Comparison of ENCODE assay signal across 1 cellular context in the genomic region with DNA sequence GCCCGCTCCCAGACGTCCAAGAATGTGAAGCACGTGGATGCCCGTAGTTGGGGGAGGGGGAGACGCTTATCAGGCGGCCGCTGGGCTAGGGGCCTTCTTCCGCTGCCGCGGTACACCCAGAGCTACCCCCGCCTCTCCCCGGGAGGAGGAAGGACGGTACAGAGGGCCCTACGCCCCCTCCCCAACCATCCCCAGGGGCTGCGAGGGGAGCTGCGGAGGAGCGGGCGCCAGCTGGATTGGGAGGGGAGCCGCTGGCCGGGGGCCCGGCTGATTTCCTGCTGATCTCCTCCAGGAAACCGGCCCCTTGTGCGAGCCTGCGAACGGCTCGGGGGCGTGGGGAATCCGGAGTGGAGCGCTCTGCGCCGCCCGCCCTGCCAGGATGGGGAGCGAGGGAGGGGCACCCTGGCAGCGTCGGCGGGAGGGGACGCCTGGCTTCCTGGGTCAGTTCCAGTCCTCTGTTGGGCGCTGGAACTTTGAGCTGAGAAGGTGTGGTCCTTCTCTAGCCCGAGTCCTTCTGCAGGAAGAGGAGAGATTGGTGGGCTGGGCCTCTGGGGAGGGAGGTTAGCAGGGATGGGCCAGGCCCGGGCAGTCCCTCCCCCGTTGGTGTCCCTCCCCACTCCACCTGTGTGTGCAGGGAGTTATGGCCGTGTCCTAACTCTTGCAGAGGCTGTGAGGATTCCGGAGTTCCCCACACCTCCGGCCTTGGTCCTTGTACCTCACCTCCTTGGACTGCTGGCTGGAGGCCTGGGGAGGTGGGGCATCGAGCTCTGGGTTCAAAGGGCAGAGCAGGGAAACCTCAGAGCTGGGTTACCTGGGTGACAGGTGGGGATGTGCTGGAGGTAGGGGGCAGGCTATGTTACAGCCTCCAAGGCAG.
TF ChIP-seq lines count a peak whose summit lies in the region.

No MANE protein-coding gene starts in this region.

TF ChIP-seq in HepG2, 621 proteins besides CTCF, POLR2A, EP300 and RAD21 (continued from another document and continues in another):
- TF ChIP-seq, protein P1, sequence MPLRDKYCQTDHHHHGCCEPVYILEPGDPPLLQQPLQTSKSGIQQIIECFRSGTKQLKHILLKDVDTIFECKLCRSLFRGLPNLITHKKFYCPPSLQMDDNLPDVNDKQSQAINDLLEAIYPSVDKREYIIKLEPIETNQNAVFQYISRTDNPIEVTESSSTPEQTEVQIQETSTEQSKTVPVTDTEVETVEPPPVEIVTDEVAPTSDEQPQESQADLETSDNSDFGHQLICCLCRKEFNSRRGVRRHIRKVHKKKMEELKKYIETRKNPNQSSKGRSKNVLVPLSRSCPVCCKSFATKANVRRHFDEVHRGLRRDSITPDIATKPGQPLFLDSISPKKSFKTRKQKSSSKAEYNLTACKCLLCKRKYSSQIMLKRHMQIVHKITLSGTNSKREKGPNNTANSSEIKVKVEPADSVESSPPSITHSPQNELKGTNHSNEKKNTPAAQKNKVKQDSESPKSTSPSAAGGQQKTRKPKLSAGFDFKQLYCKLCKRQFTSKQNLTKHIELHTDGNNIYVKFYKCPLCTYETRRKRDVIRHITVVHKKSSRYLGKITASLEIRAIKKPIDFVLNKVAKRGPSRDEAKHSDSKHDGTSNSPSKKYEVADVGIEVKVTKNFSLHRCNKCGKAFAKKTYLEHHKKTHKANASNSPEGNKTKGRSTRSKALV (CRISPR knock-in tag; IDR thresholded peaks at IDR 0.05), result no peak
- TF ChIP-seq NR2F6 (IDR thresholded peaks at IDR 0.05) (peak; percentile 38; the same call in 1 of the 2 replicates), NR2F6 (CRISPR knock-in tag; IDR thresholded peaks at IDR 0.05) (peak; percentile 35; the same call in 1 of the 2 replicates), TOE1 (CRISPR knock-in tag; IDR thresholded peaks at IDR 0.05) (0 out of 2 replicates have a peak, but pooled peaks have one; percentile 19), HNRNPK (IDR thresholded peaks at IDR 0.05; ENCODE audit: low read depth, low read length, poor library complexity, severe bottlenecking) (peak; percentile 40), ZNF674 (CRISPR knock-in tag; IDR thresholded peaks at IDR 0.05; ENCODE audit: low read depth) (0 out of 2 replicates have a peak, but pooled peaks have one; percentile 84), SOX5 (CRISPR knock-in tag; IDR thresholded peaks at IDR 0.05; ENCODE audit: borderline replicate concordance) (peak; percentile 46; the same call in 1 of the 2 replicates), PHF21A (CRISPR knock-in tag; IDR thresholded peaks at IDR 0.05) (0 out of 2 replicates have a peak, but pooled peaks have one; percentile 81), ZNF788 (CRISPR knock-in tag; IDR thresholded peaks at IDR 0.05; ENCODE audit: borderline replicate concordance) (peak; percentile 78; the same call in 1 of the 2 replicates), ZNF431 (CRISPR knock-in tag; IDR thresholded peaks at IDR 0.05; ENCODE audit: borderline replicate concordance, low read depth) (peak; percentile 52; the same call in 1 of the 2 replicates), SAFB2 (CRISPR knock-in tag; IDR thresholded peaks at IDR 0.05; ENCODE audit: borderline replicate concordance, low read depth) (peak; percentile 95; the same call in 1 of the 2 replicates), ZC3H13 (CRISPR knock-in tag; IDR thresholded peaks at IDR 0.05) (peak; percentile 89; the same call in 1 of the 2 replicates), SRSF1 (optimal IDR thresholded peaks at IDR 0.05; ENCODE audit: low read depth, low read length) (peak; percentile 80), KAT8 (CRISPR knock-in tag; IDR thresholded peaks at IDR 0.05) (peak; percentile 62; the same call in 1 of the 2 replicates), ZNF761 (CRISPR knock-in tag; conservative IDR thresholded peaks at IDR 0.05) (peak; percentile 81; the same call in 1 of the 2 replicates), ZNF383 (CRISPR knock-in tag; IDR thresholded peaks at IDR 0.05; ENCODE audit: borderline replicate concordance) (peak; percentile 96; the same call in 1 of the 2 replicates), ZNF143 (CRISPR knock-in tag; IDR thresholded peaks at IDR 0.05) (no peak), ZNF841 (CRISPR knock-in tag; IDR thresholded peaks at IDR 0.05; ENCODE audit: borderline replicate concordance) (no peak), EZH2 (conservative IDR thresholded peaks at IDR 0.05; ENCODE audit: low read depth, low read length) (no peak), ZNF572 (CRISPR knock-in tag; IDR thresholded peaks at IDR 0.05) (0 out of 2 replicates have a peak, but pooled peaks have one; percentile 7), PHF20 (CRISPR knock-in tag; IDR thresholded peaks at IDR 0.05) (peak; percentile 49; the same call in 1 of the 2 replicates), GATAD2A (CRISPR knock-in tag; IDR thresholded peaks at IDR 0.05) (peak; percentile 57)
- TF ChIP-seq, protein P2, sequence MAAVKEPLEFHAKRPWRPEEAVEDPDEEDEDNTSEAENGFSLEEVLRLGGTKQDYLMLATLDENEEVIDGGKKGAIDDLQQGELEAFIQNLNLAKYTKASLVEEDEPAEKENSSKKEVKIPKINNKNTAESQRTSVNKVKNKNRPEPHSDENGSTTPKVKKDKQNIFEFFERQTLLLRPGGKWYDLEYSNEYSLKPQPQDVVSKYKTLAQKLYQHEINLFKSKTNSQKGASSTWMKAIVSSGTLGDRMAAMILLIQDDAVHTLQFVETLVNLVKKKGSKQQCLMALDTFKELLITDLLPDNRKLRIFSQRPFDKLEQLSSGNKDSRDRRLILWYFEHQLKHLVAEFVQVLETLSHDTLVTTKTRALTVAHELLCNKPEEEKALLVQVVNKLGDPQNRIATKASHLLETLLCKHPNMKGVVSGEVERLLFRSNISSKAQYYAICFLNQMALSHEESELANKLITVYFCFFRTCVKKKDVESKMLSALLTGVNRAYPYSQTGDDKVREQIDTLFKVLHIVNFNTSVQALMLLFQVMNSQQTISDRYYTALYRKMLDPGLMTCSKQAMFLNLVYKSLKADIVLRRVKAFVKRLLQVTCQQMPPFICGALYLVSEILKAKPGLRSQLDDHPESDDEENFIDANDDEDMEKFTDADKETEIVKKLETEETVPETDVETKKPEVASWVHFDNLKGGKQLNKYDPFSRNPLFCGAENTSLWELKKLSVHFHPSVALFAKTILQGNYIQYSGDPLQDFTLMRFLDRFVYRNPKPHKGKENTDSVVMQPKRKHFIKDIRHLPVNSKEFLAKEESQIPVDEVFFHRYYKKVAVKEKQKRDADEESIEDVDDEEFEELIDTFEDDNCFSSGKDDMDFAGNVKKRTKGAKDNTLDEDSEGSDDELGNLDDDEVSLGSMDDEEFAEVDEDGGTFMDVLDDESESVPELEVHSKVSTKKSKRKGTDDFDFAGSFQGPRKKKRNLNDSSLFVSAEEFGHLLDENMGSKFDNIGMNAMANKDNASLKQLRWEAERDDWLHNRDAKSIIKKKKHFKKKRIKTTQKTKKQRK (IDR thresholded peaks at IDR 0.05; ENCODE audit: low read length), result no peak
- TF ChIP-seq, protein P3, sequence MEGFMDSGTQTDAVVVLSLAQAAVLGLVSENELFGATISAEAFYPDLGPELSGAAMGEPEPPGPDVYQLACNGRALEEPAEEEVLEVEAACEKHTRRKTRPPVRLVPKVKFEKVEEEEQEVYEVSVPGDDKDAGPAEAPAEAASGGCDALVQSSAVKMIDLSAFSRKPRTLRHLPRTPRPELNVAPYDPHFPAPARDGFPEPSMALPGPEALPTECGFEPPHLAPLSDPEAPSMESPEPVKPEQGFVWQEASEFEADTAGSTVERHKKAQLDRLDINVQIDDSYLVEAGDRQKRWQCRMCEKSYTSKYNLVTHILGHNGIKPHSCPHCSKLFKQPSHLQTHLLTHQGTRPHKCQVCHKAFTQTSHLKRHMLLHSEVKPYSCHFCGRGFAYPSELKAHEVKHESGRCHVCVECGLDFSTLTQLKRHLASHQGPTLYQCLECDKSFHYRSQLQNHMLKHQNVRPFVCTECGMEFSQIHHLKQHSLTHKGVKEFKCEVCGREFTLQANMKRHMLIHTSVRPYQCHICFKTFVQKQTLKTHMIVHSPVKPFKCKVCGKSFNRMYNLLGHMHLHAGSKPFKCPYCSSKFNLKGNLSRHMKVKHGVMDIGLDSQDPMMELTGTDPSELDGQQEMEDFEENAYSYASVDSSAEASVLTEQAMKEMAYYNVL (CRISPR knock-in tag; IDR thresholded peaks at IDR 0.05; ENCODE audit: borderline replicate concordance), result peak; percentile 56
- TF ChIP-seq, protein P4, sequence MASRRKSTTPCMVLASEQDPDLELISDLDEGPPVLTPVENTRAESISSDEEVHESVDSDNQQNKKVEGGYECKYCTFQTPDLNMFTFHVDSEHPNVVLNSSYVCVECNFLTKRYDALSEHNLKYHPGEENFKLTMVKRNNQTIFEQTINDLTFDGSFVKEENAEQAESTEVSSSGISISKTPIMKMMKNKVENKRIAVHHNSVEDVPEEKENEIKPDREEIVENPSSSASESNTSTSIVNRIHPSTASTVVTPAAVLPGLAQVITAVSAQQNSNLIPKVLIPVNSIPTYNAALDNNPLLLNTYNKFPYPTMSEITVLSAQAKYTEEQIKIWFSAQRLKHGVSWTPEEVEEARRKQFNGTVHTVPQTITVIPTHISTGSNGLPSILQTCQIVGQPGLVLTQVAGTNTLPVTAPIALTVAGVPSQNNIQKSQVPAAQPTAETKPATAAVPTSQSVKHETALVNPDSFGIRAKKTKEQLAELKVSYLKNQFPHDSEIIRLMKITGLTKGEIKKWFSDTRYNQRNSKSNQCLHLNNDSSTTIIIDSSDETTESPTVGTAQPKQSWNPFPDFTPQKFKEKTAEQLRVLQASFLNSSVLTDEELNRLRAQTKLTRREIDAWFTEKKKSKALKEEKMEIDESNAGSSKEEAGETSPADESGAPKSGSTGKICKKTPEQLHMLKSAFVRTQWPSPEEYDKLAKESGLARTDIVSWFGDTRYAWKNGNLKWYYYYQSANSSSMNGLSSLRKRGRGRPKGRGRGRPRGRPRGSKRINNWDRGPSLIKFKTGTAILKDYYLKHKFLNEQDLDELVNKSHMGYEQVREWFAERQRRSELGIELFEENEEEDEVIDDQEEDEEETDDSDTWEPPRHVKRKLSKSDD (CRISPR knock-in tag; IDR thresholded peaks at IDR 0.05; ENCODE audit: low read depth), result 0 out of 2 replicates have a peak, but pooled peaks have one; percentile 60
- TF ChIP-seq, protein P5, sequence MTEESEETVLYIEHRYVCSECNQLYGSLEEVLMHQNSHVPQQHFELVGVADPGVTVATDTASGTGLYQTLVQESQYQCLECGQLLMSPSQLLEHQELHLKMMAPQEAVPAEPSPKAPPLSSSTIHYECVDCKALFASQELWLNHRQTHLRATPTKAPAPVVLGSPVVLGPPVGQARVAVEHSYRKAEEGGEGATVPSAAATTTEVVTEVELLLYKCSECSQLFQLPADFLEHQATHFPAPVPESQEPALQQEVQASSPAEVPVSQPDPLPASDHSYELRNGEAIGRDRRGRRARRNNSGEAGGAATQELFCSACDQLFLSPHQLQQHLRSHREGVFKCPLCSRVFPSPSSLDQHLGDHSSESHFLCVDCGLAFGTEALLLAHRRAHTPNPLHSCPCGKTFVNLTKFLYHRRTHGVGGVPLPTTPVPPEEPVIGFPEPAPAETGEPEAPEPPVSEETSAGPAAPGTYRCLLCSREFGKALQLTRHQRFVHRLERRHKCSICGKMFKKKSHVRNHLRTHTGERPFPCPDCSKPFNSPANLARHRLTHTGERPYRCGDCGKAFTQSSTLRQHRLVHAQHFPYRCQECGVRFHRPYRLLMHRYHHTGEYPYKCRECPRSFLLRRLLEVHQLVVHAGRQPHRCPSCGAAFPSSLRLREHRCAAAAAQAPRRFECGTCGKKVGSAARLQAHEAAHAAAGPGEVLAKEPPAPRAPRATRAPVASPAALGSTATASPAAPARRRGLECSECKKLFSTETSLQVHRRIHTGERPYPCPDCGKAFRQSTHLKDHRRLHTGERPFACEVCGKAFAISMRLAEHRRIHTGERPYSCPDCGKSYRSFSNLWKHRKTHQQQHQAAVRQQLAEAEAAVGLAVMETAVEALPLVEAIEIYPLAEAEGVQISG (CRISPR knock-in tag; IDR thresholded peaks at IDR 0.05), result peak; percentile 55
- TF ChIP-seq, protein P6, sequence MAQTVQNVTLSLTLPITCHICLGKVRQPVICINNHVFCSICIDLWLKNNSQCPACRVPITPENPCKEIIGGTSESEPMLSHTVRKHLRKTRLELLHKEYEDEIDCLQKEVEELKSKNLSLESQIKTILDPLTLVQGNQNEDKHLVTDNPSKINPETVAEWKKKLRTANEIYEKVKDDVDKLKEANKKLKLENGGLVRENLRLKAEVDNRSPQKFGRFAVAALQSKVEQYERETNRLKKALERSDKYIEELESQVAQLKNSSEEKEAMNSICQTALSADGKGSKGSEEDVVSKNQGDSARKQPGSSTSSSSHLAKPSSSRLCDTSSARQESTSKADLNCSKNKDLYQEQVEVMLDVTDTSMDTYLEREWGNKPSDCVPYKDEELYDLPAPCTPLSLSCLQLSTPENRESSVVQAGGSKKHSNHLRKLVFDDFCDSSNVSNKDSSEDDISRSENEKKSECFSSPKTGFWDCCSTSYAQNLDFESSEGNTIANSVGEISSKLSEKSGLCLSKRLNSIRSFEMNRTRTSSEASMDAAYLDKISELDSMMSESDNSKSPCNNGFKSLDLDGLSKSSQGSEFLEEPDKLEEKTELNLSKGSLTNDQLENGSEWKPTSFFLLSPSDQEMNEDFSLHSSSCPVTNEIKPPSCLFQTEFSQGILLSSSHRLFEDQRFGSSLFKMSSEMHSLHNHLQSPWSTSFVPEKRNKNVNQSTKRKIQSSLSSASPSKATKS (CRISPR knock-in tag; IDR thresholded peaks at IDR 0.05), result no peak
- TF ChIP-seq, protein P7, sequence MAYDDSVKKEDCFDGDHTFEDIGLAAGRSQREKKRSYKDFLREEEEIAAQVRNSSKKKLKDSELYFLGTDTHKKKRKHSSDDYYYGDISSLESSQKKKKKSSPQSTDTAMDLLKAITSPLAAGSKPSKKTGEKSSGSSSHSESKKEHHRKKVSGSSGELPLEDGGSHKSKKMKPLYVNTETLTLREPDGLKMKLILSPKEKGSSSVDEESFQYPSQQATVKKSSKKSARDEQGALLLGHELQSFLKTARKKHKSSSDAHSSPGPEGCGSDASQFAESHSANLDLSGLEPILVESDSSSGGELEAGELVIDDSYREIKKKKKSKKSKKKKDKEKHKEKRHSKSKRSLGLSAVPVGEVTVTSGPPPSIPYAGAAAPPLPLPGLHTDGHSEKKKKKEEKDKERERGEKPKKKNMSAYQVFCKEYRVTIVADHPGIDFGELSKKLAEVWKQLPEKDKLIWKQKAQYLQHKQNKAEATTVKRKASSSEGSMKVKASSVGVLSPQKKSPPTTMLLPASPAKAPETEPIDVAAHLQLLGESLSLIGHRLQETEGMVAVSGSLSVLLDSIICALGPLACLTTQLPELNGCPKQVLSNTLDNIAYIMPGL (CRISPR knock-in tag; IDR thresholded peaks at IDR 0.05; ENCODE audit: borderline replicate concordance in 1 of 2, low read depth in 1 of 2), result peak; percentile 31 to 91; a peak in 3 of 4 replicates
- TF ChIP-seq, protein P8, sequence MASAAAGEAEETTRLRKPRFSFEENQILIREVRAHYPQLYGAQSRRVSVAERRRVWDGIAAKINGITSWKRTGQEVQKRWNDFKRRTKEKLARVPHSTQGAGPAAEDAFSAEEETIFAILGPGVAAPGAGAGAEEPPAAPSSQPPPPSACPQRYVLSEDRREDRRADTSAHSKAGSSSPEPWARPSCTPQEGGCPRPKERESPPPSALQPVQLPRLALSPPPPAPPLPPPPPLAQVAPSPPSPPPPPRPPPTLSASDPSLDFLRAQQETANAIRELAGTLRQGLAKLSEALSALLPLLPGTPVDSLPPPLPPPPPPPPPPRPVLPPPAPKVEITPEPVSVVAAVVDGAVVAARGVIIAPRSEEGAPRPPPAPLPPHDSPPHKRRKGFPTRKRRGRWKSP (CRISPR knock-in tag; IDR thresholded peaks at IDR 0.05), result peak; percentile 75; the same call in 1 of the 2 replicates
- TF ChIP-seq, protein P9, sequence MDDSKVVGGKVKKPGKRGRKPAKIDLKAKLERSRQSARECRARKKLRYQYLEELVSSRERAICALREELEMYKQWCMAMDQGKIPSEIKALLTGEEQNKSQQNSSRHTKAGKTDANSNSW (CRISPR knock-in tag; IDR thresholded peaks at IDR 0.05; ENCODE audit: borderline replicate concordance), result no peak
